ENCODE assay signal across 1 cellular context in the genomic region with DNA sequence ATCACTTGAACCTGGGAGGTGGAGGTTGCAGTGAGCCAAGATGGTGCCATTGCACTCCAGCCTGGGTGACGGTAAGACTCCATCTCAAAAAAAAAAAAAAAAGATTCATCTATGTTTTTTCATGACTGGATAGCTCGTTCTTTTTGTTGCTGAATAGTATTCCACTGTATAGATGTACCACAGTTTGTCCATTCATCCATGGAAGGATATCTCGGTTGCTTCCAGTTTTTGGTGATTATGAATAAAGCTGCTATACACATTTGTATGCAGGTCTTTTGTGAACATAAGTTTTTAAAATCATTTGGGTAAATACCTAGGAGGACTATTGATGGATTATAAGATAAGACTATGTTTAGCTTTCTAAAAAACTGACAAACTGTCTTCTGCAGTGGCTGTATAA.
TF ChIP-seq lines count a peak whose summit lies in the region.

No MANE protein-coding gene starts in this region.

TF ChIP-seq in SK-N-SH, 30 proteins besides CTCF, POLR2A, EP300 and RAD21 (continued from another document):
- TF ChIP-seq RXRA (IDR thresholded peaks at IDR 0.05; ENCODE audit: borderline replicate concordance, low read depth) = no peak
- TF ChIP-seq, protein P1, sequence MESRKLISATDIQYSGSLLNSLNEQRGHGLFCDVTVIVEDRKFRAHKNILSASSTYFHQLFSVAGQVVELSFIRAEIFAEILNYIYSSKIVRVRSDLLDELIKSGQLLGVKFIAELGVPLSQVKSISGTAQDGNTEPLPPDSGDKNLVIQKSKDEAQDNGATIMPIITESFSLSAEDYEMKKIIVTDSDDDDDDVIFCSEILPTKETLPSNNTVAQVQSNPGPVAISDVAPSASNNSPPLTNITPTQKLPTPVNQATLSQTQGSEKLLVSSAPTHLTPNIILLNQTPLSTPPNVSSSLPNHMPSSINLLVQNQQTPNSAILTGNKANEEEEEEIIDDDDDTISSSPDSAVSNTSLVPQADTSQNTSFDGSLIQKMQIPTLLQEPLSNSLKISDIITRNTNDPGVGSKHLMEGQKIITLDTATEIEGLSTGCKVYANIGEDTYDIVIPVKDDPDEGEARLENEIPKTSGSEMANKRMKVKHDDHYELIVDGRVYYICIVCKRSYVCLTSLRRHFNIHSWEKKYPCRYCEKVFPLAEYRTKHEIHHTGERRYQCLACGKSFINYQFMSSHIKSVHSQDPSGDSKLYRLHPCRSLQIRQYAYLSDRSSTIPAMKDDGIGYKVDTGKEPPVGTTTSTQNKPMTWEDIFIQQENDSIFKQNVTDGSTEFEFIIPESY (IDR thresholded peaks at IDR 0.05; ENCODE audit: borderline replicate concordance, low read depth) = no peak
- no peak for TF ChIP-seq ELF1 (IDR thresholded peaks at IDR 0.05)
- TF ChIP-seq, protein P2, sequence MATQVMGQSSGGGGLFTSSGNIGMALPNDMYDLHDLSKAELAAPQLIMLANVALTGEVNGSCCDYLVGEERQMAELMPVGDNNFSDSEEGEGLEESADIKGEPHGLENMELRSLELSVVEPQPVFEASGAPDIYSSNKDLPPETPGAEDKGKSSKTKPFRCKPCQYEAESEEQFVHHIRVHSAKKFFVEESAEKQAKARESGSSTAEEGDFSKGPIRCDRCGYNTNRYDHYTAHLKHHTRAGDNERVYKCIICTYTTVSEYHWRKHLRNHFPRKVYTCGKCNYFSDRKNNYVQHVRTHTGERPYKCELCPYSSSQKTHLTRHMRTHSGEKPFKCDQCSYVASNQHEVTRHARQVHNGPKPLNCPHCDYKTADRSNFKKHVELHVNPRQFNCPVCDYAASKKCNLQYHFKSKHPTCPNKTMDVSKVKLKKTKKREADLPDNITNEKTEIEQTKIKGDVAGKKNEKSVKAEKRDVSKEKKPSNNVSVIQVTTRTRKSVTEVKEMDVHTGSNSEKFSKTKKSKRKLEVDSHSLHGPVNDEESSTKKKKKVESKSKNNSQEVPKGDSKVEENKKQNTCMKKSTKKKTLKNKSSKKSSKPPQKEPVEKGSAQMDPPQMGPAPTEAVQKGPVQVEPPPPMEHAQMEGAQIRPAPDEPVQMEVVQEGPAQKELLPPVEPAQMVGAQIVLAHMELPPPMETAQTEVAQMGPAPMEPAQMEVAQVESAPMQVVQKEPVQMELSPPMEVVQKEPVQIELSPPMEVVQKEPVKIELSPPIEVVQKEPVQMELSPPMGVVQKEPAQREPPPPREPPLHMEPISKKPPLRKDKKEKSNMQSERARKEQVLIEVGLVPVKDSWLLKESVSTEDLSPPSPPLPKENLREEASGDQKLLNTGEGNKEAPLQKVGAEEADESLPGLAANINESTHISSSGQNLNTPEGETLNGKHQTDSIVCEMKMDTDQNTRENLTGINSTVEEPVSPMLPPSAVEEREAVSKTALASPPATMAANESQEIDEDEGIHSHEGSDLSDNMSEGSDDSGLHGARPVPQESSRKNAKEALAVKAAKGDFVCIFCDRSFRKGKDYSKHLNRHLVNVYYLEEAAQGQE (IDR thresholded peaks at IDR 0.05; ENCODE audit: low read depth, low read length) = no peak
- no peak for TF ChIP-seq YY1 (IDR thresholded peaks at IDR 0.05; ENCODE audit: low read depth)
- TF ChIP-seq TAF1 (IDR thresholded peaks at IDR 0.05; ENCODE audit: borderline replicate concordance, low read depth, low read length) = no peak
- TF ChIP-seq GATA2 (CRISPR knock-in tag; IDR thresholded peaks at IDR 0.05) = no peak
- no peak for TF ChIP-seq RCOR1 (IDR thresholded peaks at IDR 0.05; ENCODE audit: low read length)
- TF ChIP-seq NFIC (IDR thresholded peaks at IDR 0.05; ENCODE audit: borderline replicate concordance) = no peak
TF ChIP-seq in SK-N-SH: peak in this region for 0.
